ENCODE assay signal across 2 cellular contexts in genomic region chr9:93083592-93084470, GRCh38.
TF ChIP-seq lines count a peak whose summit lies in the region.

No MANE protein-coding gene starts in this region.

TF ChIP-seq in SK-N-SH, 30 proteins besides CTCF, POLR2A, EP300 and RAD21 (continued from another document):
- no peak for TF ChIP-seq FOXM1 (IDR thresholded peaks at IDR 0.05; ENCODE audit: low read depth)
- no peak for TF ChIP-seq GATA2 (CRISPR knock-in tag; IDR thresholded peaks at IDR 0.05)
- TF ChIP-seq JUND (IDR thresholded peaks at IDR 0.05), result no peak

TF ChIP-seq in SK-N-SH treated with all-trans-retinoic acid at 6 μM for 48 hours, 23 proteins besides CTCF, POLR2A, EP300 and RAD21:
- no peak for TF ChIP-seq TSHZ2 (CRISPR knock-in tag; IDR thresholded peaks at IDR 0.05)
- TF ChIP-seq ARNTL (CRISPR knock-in tag; IDR thresholded peaks at IDR 0.05; ENCODE audit: borderline replicate concordance, low read depth), result no peak
- no peak for TF ChIP-seq BACH2 (CRISPR knock-in tag; IDR thresholded peaks at IDR 0.05; ENCODE audit: borderline replicate concordance)
- no peak for TF ChIP-seq PPARA (CRISPR knock-in tag; IDR thresholded peaks at IDR 0.05; ENCODE audit: borderline replicate concordance)
